Comparison of ENCODE assay signal across 21 cellular contexts in genomic region chr3:123169930-123170329, GRCh38.
"Had no signal": no experiment of that assay in that cellular context is flagged by ENCODE, and none has a peak within 500 bp of the region (broad histone marks: within the 10 kb centered on the region; RNA-seq: fewer than 3 reads in every experiment).

No MANE protein-coding gene starts in this region.

- DNase-seq: activated B cell treated with CpG ODN at 0.5 μM for 24 hours; activated CD4-positive, alpha-beta memory T cell treated with anti-CD3 and anti-CD28 coated beads, Interleukin-2, amount 10 ng/mL, durations not matched to agents 7 days and 5 days; activated CD4-positive, alpha-beta T cell treated with anti-CD3 and anti-CD28 coated beads for 48 hours; activated effector memory CD4-positive, alpha-beta T cell treated with Interleukin-2 at 50 U/mL for 16 hours; activated naive CD4-positive, alpha-beta T cell treated with anti-CD3 and anti-CD28 coated beads, Interleukin-2, amount 50 U/mL, for 16 hours; activated T-cell treated with anti-CD3 and anti-CD28 coated beads, Interleukin-2, amount 50 U/mL, for 4 hours; aorta; erythroblast; gastrocnemius medialis; head of caudate nucleus; left ventricle myocardium inferior; mammary epithelial cell; naive B cell; small intestine; stimulated activated CD4-positive, alpha-beta T cell treated with anti-CD3 and anti-CD28 coated beads, Interleukin-15, amount 100 ng/mL, for 24 hours; stimulated activated CD4-positive, alpha-beta T cell treated with anti-CD3 and anti-CD28 coated beads, Interleukin-4, amount 100 ng/mL, for 24 hours had no signal

- H3K36me3 ChIP-seq: breast epithelium, gastrocnemius medialis, neural progenitor cell had no signal

- H2AFZ ChIP-seq: neural progenitor cell had no signal

- ATAC-seq: activated T-cell treated with anti-CD3 and anti-CD28 coated beads, Interleukin-2, amount 50 U/mL, for 4 hours; gastrocnemius medialis; stimulated activated effector memory CD8-positive, alpha-beta T cell treated with anti-CD3 and anti-CD28 coated beads, Interleukin-12 subunit alpha, Interleukin-12 subunit beta, amount 100 ng/mL, for 72 hours had no signal

- H3K27ac ChIP-seq: breast epithelium, coronary artery, gastrocnemius medialis, left ventricle myocardium inferior, neural progenitor cell had no signal

- H3K4me2 ChIP-seq: neural progenitor cell had no signal

- H3K4me1 ChIP-seq: breast epithelium, gastrocnemius medialis, left ventricle myocardium inferior had no signal

- H3K9me3 ChIP-seq: breast epithelium, gastrocnemius medialis had no signal

- H3K27me3 ChIP-seq: breast epithelium, gastrocnemius medialis had no signal

- FAIRE-seq: endometrium, small intestine had no signal

- H3K4me3 ChIP-seq: breast epithelium, coronary artery, gastrocnemius medialis, left ventricle myocardium inferior, neural progenitor cell had no signal
